Comparison of ENCODE assay signal across 23 cellular contexts in the genomic region with DNA sequence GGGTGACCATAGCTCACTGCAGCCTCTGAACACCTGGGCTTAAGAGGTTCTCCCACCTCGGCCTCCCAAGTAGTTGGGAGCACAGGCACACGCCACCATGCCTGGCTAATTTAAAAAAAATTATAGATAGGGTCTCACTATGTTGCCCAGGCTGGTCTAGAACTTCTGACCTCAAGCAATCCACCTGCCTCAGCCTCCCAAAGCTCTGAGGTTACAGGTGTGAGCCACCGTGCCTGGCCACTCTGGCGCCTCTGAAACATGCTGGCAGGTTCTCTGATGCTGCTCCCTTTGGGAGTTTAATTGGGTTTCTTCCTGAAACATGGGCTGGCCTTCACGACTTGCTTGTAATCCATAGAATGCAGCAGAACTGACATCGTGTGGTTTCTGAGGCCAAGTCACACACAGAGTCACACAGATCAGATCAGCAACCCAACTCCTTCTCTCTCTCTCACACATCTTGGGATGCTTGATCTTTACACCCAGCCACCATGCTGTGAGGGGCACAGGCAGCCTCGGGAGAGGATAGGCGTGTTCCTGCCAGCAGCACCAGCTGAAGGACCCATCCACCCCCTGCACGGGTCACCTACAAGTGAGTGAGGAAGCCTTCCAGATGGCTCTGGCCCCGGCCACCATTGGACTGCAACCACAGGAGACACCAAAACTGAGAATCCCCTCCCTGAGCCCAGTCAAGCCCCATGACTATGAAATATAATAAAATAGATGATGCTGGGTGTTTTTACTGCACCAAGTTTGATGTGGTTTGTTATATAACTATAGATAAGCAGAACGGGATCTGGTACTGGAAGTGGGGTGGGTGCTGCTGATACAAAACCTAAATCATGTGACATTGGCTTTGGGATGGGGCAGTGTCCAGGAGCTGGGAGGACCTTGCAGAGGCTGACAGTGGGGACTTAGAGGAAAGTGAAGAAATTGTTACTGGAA. TPM values are rescaled to one million over a fixed set of nuclear protein-coding genes. Genes with fewer than 3 reads are reported as not detected.
DNase-seq lines count a peak whose midpoint lies in the region; FAIRE-seq and TF ChIP-seq lines count a peak whose summit lies in the region.
"Had no signal": no experiment of that assay in that cellular context is flagged by ENCODE, and none has a peak within 500 bp of the region (broad histone marks: within the 10 kb centered on the region; RNA-seq: fewer than 3 reads in every experiment).

No MANE protein-coding gene starts in this region.

- H3K36me3 ChIP-seq in Loucy (ENCODE audit: insufficient read depth, low read length), result no peaks in the 10 kb centered on the region
- H3K36me3 ChIP-seq in astrocyte (ENCODE audit: insufficient read depth, low read length), result no peaks in the 10 kb centered on the region
- H3K36me3 ChIP-seq in hepatocyte (replicated peaks; ENCODE audit: insufficient read depth, low read depth), result no peaks in the 10 kb centered on the region
- no peaks in the 10 kb centered on the region for H3K36me3 ChIP-seq in sigmoid colon
- H3K36me3 ChIP-seq: BE2C had no signal

- no peaks in the 10 kb centered on the region for H3K9me2 ChIP-seq in Loucy (replicated peaks; ENCODE audit: low read depth, low read length)
- no peaks in the 10 kb centered on the region for H3K9me2 ChIP-seq in hepatocyte (replicated peaks; ENCODE audit: insufficient read depth)

- 74% methylated on average over 11 of the region's 11 CpGs for WGBS in hepatocyte (ENCODE audit: low lambda C conversion rate, missing lambda C conversion rate)
- 53 to 63% methylated on average over 11 of the region's 11 CpGs for WGBS in sigmoid colon, 2 donors

- H3K4me1 ChIP-seq in Loucy (ENCODE audit: insufficient read depth, low read length, poor library complexity, severe bottlenecking) (peaks cover 4% of the 10 kb centered on the region), astrocyte (ENCODE audit: insufficient read depth, low read length) (no peaks in the 10 kb centered on the region), hepatocyte (ENCODE audit: insufficient read depth) (no peaks in the 10 kb centered on the region), sigmoid colon (peaks cover 0 to 14% (median 10%) of the 10 kb centered on the region in 4 donors)
- H3K4me1 ChIP-seq: BE2C had no signal

- peaks cover 19% of the 10 kb centered on the region for H3K9me3 Mint-ChIP-seq in astrocyte (ENCODE audit: unreplicated experiment)

- H3K4me2 ChIP-seq in Loucy (ENCODE audit: low read depth, low read length, poor library complexity, severe bottlenecking) (peak overlapping the region; percentile 10), astrocyte (ENCODE audit: low read length) (no peak overlapping the region), hepatocyte (no peak overlapping the region)
- H3K4me2 ChIP-seq: GM23338 had no signal

- H3K27ac ChIP-seq in astrocyte (ENCODE audit: low read depth, low read length) (no peak overlapping the region), hepatocyte (no peak overlapping the region), sigmoid colon (no peak overlapping the region)

- H3K9me3 ChIP-seq in Loucy (ENCODE audit: insufficient read depth, low read depth, low read length) (no peaks in the 10 kb centered on the region), astrocyte (ENCODE audit: insufficient read depth, low read depth, low read length) (no peaks in the 10 kb centered on the region), hepatocyte (ENCODE audit: low read depth) (no peaks in the 10 kb centered on the region), sigmoid colon (no peaks in the 10 kb centered on the region)
- H3K9me3 ChIP-seq: BE2C had no signal

- H3K9ac ChIP-seq in Loucy (ENCODE audit: low read depth, low read length, poor library complexity, severe bottlenecking), result no peak overlapping the region
- H3K9ac ChIP-seq in astrocyte (ENCODE audit: low read length), result no peak overlapping the region

- H3K27me3 ChIP-seq in Loucy (ENCODE audit: insufficient read depth, low read length, poor library complexity, severe bottlenecking) (no peaks in the 10 kb centered on the region), astrocyte (ENCODE audit: insufficient read depth, low read length) (peaks cover 35% of the 10 kb centered on the region), hepatocyte (peaks cover 46% of the 10 kb centered on the region), sigmoid colon (peaks cover 25 to 69% (median 50%) of the 10 kb centered on the region in 3 donors)

- H3K27ac Mint-ChIP-seq in astrocyte (ENCODE audit: unreplicated experiment), result peak overlapping the region; percentile 64
- H3K27ac Mint-ChIP-seq: CD8-positive, alpha-beta memory T cell; GM23338 had no signal

- peaks cover 9% of the 10 kb centered on the region for H3K36me3 Mint-ChIP-seq in astrocyte (ENCODE audit: low read depth, unreplicated experiment)
- H3K36me3 Mint-ChIP-seq: CD4-positive, CD25-positive, alpha-beta regulatory T cell had no signal

- H3K27me3 Mint-ChIP-seq in astrocyte (ENCODE audit: low read depth, unreplicated experiment), result peaks cover 52% of the 10 kb centered on the region

- no peaks in the 10 kb centered on the region for H3K79me2 ChIP-seq in Loucy (ENCODE audit: insufficient read depth, low read length)
- H3K79me2 ChIP-seq in astrocyte (ENCODE audit: insufficient read depth, low read length), result no peaks in the 10 kb centered on the region
- no peaks in the 10 kb centered on the region for H3K79me2 ChIP-seq in hepatocyte

- DNase-seq in activated CD8-positive, alpha-beta memory T cell treated with anti-CD3 and anti-CD28 coated beads for 24 hours, result peak; percentile 49
- no peak for DNase-seq in activated CD8-positive, alpha-beta memory T cell treated with anti-CD3 and anti-CD28 coated beads, Interleukin-2, amount 50 U/mL, for 4 hours
- DNase-seq in astrocyte (ENCODE audit: low read depth) (no peak), hepatocyte (ENCODE audit: low spot score) (peak; percentile 2), SW 1271 (lab: John Stamatoyannopoulos, UW) (no peak), Ammon's horn (ENCODE audit: low spot score) (no peak), sigmoid colon (no peak)
- DNase-seq: BE2C; C1 segment of cervical spinal cord; CD4-positive, CD25-positive, alpha-beta regulatory T cell; CD8-positive, alpha-beta memory T cell; COR-L47; DMS 273 treated with DMSO at 0.1 percent for 48 hours; DMS53; GDM1; H7 had no signal

- H3K4me3 ChIP-seq in Loucy (ENCODE audit: low read length, poor library complexity, severe bottlenecking), result no peak overlapping the region
- no peak overlapping the region for H3K4me3 ChIP-seq in astrocyte (ENCODE audit: insufficient read depth, low read depth, low read length)
- no peak overlapping the region for H3K4me3 ChIP-seq in hepatocyte
- no peak overlapping the region for H3K4me3 ChIP-seq in sigmoid colon
- H3K4me3 ChIP-seq: GM23338 had no signal

- H3K4me1 Mint-ChIP-seq in astrocyte (ENCODE audit: low read depth, unreplicated experiment), result no peaks in the 10 kb centered on the region

- TF ChIP-seq POLR2A in sigmoid colon (IDR thresholded peaks at IDR 0.05), result no peak

- H3K4me3 Mint-ChIP-seq in astrocyte (ENCODE audit: unreplicated experiment), result no peak overlapping the region
- H3K4me3 Mint-ChIP-seq: GM23338 had no signal

- TF ChIP-seq EP300 in sigmoid colon (IDR thresholded peaks at IDR 0.05), result no peak

- intact Hi-C loops in sigmoid colon (cut with DNase I), result no loop called here

- no peak for FAIRE-seq in astrocyte (lab: Jason Lieb, UNC)
- FAIRE-seq: GM12892, GM18507 had no signal

- TF ChIP-seq CTCF in Loucy (conservative IDR thresholded peaks at IDR 0.05; ENCODE audit: low read length) (no peak), astrocyte (IDR thresholded peaks at IDR 0.05; ENCODE audit: insufficient read depth, low read depth, low read length) (no peak), hepatocyte (IDR thresholded peaks at IDR 0.05; ENCODE audit: poor library complexity) (no peak), sigmoid colon (IDR thresholded peaks at IDR 0.05) (no peak)

- no peaks in the 10 kb centered on the region for H4K20me1 ChIP-seq in Loucy (ENCODE audit: insufficient read depth, low read length, poor library complexity, severe bottlenecking)
- no peaks in the 10 kb centered on the region for H4K20me1 ChIP-seq in astrocyte (ENCODE audit: insufficient read depth, low read length)
- no peaks in the 10 kb centered on the region for H4K20me1 ChIP-seq in hepatocyte (ENCODE audit: insufficient read depth, poor library complexity, severe bottlenecking)

- H3F3A ChIP-seq in Loucy (ENCODE audit: low read depth), result no peaks in the 10 kb centered on the region

- peak overlapping the region; percentile 70 for H2AFZ ChIP-seq in Loucy (ENCODE audit: low read length)
- no peak overlapping the region for H2AFZ ChIP-seq in astrocyte (ENCODE audit: low read depth, low read length)
- no peak overlapping the region for H2AFZ ChIP-seq in hepatocyte
- H2AFZ ChIP-seq: GM23338 had no signal

RNA-seq across cellular contexts. Expression of a gene that starts 3.1 kb away (rescaled TPM):
- total RNA-seq in astrocyte (not detected in 2 replicates), hepatocyte (not detected in 2 replicates), sigmoid colon (not detected)
- polyA plus RNA-seq in hepatocyte (not detected in 2 replicates), sigmoid colon (not detected)
- total RNA-seq: A172; CD4-positive, CD25-positive, alpha-beta regulatory T cell; CD8-positive, alpha-beta memory T cell; Daoy; GM23338; H7; HT-29 had no signal
- polyA plus RNA-seq: CD4-positive, CD25-positive, alpha-beta regulatory T cell; CD8-positive, alpha-beta memory T cell; GM23338 had no signal

RNA-seq across cellular contexts. Expression of a gene that starts 8.8 kb away (rescaled TPM):
- total RNA-seq in astrocyte, result 16.0 and 16.1 TPM in 2 replicates
- total RNA-seq in hepatocyte, result 7.6 and 9.0 TPM in 2 replicates
- 11.4 and 11.7 TPM in 2 replicates for polyA plus RNA-seq in hepatocyte
- 10 to 100 TPM; 12.9 to 15.5 (median 14.0) TPM for total RNA-seq in sigmoid colon
- polyA plus RNA-seq in sigmoid colon, result 10 to 100 TPM in 1 of 3 donors, 1 to 10 TPM in 2; 7.2 to 12.9 (median 7.4) TPM

RNA-seq across cellular contexts. Expression of a gene that starts 22.1 kb away (rescaled TPM):
- total RNA-seq in astrocyte (not detected in 2 replicates), hepatocyte (not detected in 2 replicates), sigmoid colon (not detected)
- polyA plus RNA-seq in hepatocyte (not detected in 2 replicates), sigmoid colon (under 1 TPM in 1 of 3 donors, not detected in 2; 0.12 TPM)
- total RNA-seq: A172; CD4-positive, CD25-positive, alpha-beta regulatory T cell; CD8-positive, alpha-beta memory T cell; Daoy; GM23338; H7; HT-29 had no signal
- polyA plus RNA-seq: CD4-positive, CD25-positive, alpha-beta regulatory T cell; CD8-positive, alpha-beta memory T cell; GM23338 had no signal

RNA-seq across cellular contexts. Expression of a gene that starts 25.3 kb away (rescaled TPM):
- total RNA-seq in astrocyte (84.5 and 97.9 TPM in 2 replicates), hepatocyte (162 and 187 TPM in 2 replicates), sigmoid colon (10 to 100 TPM; 28.2 to 45.3 (median 33.4) TPM)
- polyA plus RNA-seq in hepatocyte (395 and 422 TPM in 2 replicates), sigmoid colon (100 to 1,000 TPM in 2 of 3 donors, 10 to 100 TPM in 1; 72.1 to 146 (median 119) TPM)

RNA-seq across cellular contexts. Expression of a gene that starts 31.0 kb away (rescaled TPM):
- total RNA-seq in astrocyte (48.4 and 49.4 TPM in 2 replicates), hepatocyte (45.2 and 61.5 TPM in 2 replicates), sigmoid colon (10 to 100 TPM; 25.5 to 36.8 (median 32.7) TPM)
- polyA plus RNA-seq in hepatocyte (62.4 and 67.2 TPM in 2 replicates), sigmoid colon (10 to 100 TPM in 2 of 3 donors, 1 to 10 TPM in 1; 7.2 to 68.7 (median 11.8) TPM)

Comparison
In these comparisons a context has a peak if more than half of its experiments do, and no peak if none do; other contexts are left out.
1. DNase-seq: peak in activated CD8-positive, alpha-beta memory T cell treated with anti-CD3 and anti-CD28 coated beads for 24 hours (single experiment) and hepatocyte (single experiment); none in activated CD8-positive, alpha-beta memory T cell treated with anti-CD3 and anti-CD28 coated beads, Interleukin-2, amount 50 U/mL, for 4 hours (single experiment), astrocyte (single experiment), SW 1271 (0 of 2), Ammon's horn (single experiment) and sigmoid colon (single experiment).